ENCODE assay signal across 1 cellular context in the genomic region with DNA sequence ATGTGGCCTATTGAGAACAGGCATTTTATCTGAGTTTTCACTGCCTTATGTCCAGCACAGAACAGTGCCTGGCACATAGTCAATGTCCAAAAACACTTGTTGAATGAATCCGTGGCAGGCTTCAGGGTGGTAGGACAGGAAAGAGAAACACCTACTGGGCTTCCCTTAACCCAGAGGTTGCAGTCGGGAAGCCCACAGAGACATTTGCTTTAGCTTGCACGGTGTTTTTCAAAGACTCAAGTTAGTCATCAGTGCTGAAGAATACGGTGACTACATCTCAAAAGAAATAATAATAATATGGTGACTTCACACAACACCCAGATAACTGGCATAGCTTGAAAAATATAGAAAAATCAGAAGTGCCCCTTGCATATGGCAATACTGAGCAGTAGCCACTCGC.
TF ChIP-seq lines count a peak whose summit lies in the region.

No MANE protein-coding gene starts in this region.

TF ChIP-seq in IMR-90, 13 proteins besides CTCF, POLR2A, EP300 and RAD21 (continued from another document):
- TF ChIP-seq BHLHE40 (IDR thresholded peaks at IDR 0.05; ENCODE audit: low read depth, low read length) (no peak), CHD1 (IDR thresholded peaks at IDR 0.05; ENCODE audit: low read depth, low read length) (no peak), CEBPB (IDR thresholded peaks at IDR 0.05; ENCODE audit: low read depth, low read length) (no peak), FOS (IDR thresholded peaks at IDR 0.05; ENCODE audit: low read depth, low read length) (no peak), ELK1 (IDR thresholded peaks at IDR 0.05; ENCODE audit: borderline replicate concordance, low read depth, low read length) (no peak), MXI1 (IDR thresholded peaks at IDR 0.05; ENCODE audit: borderline replicate concordance, low read depth, low read length) (no peak), MAFK (IDR thresholded peaks at IDR 0.05; ENCODE audit: low read depth, low read length) (no peak), RCOR1 (IDR thresholded peaks at IDR 0.05; ENCODE audit: insufficient replicate concordance, low read length) (no peak)
- TF ChIP-seq, protein P1, sequence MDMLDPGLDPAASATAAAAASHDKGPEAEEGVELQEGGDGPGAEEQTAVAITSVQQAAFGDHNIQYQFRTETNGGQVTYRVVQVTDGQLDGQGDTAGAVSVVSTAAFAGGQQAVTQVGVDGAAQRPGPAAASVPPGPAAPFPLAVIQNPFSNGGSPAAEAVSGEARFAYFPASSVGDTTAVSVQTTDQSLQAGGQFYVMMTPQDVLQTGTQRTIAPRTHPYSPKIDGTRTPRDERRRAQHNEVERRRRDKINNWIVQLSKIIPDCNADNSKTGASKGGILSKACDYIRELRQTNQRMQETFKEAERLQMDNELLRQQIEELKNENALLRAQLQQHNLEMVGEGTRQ (IDR thresholded peaks at IDR 0.05; ENCODE audit: low read depth, low read length): no peak
